ENCODE assay signal across 15 cellular contexts in the genomic region with DNA sequence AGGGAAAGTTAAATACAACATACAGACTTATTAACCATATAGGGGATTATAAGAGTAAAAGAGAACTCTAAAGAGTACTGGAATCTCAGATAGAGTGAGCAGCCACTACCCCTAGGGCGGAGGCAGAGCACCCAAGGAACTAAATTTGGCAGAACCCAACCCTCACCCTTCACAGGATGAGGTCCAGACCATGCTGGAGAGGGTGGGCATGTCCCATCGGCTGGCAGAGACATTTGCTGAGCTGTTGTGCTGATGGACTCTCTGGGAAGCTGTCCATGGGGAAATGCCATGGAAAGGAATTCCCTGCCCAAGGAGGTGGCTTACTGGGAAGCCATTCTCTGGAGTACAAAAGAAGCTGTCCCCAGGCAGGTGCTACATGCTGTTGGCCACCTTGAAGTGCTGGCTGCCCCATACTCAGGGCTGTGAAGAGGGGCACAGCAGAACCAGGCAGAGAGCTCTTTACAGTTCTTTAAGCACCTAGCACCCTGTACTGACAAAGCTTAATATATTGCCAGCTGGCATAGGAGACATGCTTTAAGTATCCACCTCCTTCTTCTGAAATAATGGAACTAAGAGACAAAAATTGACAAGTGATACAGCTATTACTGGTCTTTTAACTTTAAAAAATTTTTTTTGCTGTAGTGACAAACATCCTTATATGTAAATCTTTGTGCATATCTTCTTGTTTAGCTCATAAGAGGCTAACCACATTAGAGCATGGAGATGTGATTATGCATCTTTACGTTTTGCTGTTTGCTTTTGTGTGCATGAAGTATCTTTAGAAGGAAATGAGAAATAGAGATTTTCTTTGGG. TPM values are rescaled to one million over a fixed set of nuclear protein-coding genes. Genes with fewer than 3 reads are reported as not detected.
DNase-seq lines count a peak whose midpoint lies in the region; ATAC-seq, FAIRE-seq and TF ChIP-seq lines count a peak whose summit lies in the region.
"Had no signal": no experiment of that assay in that cellular context is flagged by ENCODE, and none has a peak within 500 bp of the region (broad histone marks: within the 10 kb centered on the region; RNA-seq: fewer than 3 reads in every experiment).

No MANE protein-coding gene starts in this region.

- no peak for FAIRE-seq in endothelial cell of umbilical vein (lab: Jason Lieb, UNC)
- FAIRE-seq in GM19239 (lab: Jason Lieb, UNC): no peak
- FAIRE-seq: GM12892, keratinocyte, pancreas had no signal

- CTCF ChIA-PET in endothelial cell of umbilical vein (lab: Charles Lee): interaction anchor here (0.6 to 1.5 kb wide), 9 partner anchors 9 to 201 kb away, joined by 3 to 8 read pairs (median 4); no protein-coding TSS in a partner anchor

- BruUV-seq in endothelial cell of umbilical vein (replicated peaks; lab: Mats Ljungman, UMichigan): no TSS peak

- H3K4me2 ChIP-seq in endothelial cell of umbilical vein (ENCODE audit: insufficient read depth, low read length) (no peak overlapping the region), osteoblast (ENCODE audit: insufficient read depth, low read length) (no peak overlapping the region)
- H3K4me2 ChIP-seq: BLaER1 treated with 17β-estradiol and CSF1 and Interleukin-3, amounts not matched to agents 10 nM and 100 nM had no signal

- peaks cover 4% of the 10 kb centered on the region for H3K4me1 ChIP-seq in endothelial cell of umbilical vein (ENCODE audit: control insufficient read depth, extremely low read depth, insufficient read depth, low read length)
- peaks cover 6% of the 10 kb centered on the region for H3K4me1 ChIP-seq in osteoblast (ENCODE audit: insufficient read depth, low read length)

- H3K27me3 ChIP-seq in endothelial cell of umbilical vein (ENCODE audit: control insufficient read depth in 2 of 2, insufficient read depth in 2 of 2, low read length in 2 of 2) (no peaks in the 10 kb centered on the region), osteoblast (ENCODE audit: insufficient read depth, low read length) (no peaks in the 10 kb centered on the region)
- H3K27me3 ChIP-seq: BLaER1 treated with 17β-estradiol and CSF1 and Interleukin-3, amounts not matched to agents 10 nM and 100 nM; pancreas had no signal

- intact Hi-C loops in endothelial cell of umbilical vein (cut with micrococcal nuclease): loop anchor here (2.0 kb wide), 1 partner anchor 13 kb away; no protein-coding TSS in a partner anchor

- no peak overlapping the region for H3K4me3 ChIP-seq in endothelial cell of umbilical vein (replicated peaks in 1 of 3; ENCODE audit: insufficient read depth in 1 of 3, low read depth in 1 of 3, low read length in 3 of 3)
- H3K4me3 ChIP-seq in osteoblast (ENCODE audit: insufficient read depth, low read length): no peak overlapping the region
- H3K4me3 ChIP-seq: BLaER1 treated with 17β-estradiol and CSF1 and Interleukin-3, amounts not matched to agents 10 nM and 100 nM; pancreas had no signal

- H4K20me1 ChIP-seq in endothelial cell of umbilical vein (replicated peaks; ENCODE audit: control insufficient read depth, extremely low read depth, insufficient read depth, low read length): no peaks in the 10 kb centered on the region
- peaks cover 10% of the 10 kb centered on the region for H4K20me1 ChIP-seq in osteoblast (ENCODE audit: insufficient read depth, low read length)

- H3K36me3 ChIP-seq in endothelial cell of umbilical vein (ENCODE audit: control insufficient read depth in 2 of 2, extremely low read depth in 1 of 2, insufficient read depth in 2 of 2, low read length in 2 of 2): peaks cover 0 to 3% of the 10 kb centered on the region in 2 experiments
- H3K36me3 ChIP-seq in osteoblast (ENCODE audit: insufficient read depth, low read length): peaks cover 10% of the 10 kb centered on the region

- no peak overlapping the region for H3K9ac ChIP-seq in endothelial cell of umbilical vein (replicated peaks; ENCODE audit: extremely low read depth, insufficient read depth, low read length)
- H3K9ac ChIP-seq: BLaER1 treated with 17β-estradiol and CSF1 and Interleukin-3, amounts not matched to agents 10 nM and 100 nM had no signal

- peak; percentile 57 for DNase-seq in DMS79 (lab: John Stamatoyannopoulos, UW)
- DNase-seq in NCI-H2029 (lab: John Stamatoyannopoulos, UW): peak; percentile 7
- DNase-seq in endothelial cell of umbilical vein (ENCODE audit: low read depth, low spot score): peak; percentile 26
- DNase-seq in osteoblast (ENCODE audit: insufficient read length, low spot score, missing footprints): no peak
- no peak for DNase-seq in ecto neural progenitor cell (ENCODE audit: low spot score)
- DNase-seq in GM19239 (ENCODE audit: insufficient read length, low spot score): no peak
- DNase-seq: activated effector memory CD4-positive, alpha-beta T cell treated with Interleukin-2 at 50 U/mL for 16 hours; effector memory CD8-positive, alpha-beta T cell; pancreas; stimulated activated CD4-positive, alpha-beta T cell treated with anti-CD3 and anti-CD28 coated beads, Interleukin-15, amount 100 ng/mL, for 24 hours had no signal

- no peak for TF ChIP-seq CTCF in endothelial cell of umbilical vein (IDR thresholded peaks at IDR 0.05; ENCODE audit: extremely low read depth in 1 of 2, insufficient read depth in 1 of 2, low read depth in 1 of 2, low read length in 2 of 2)
- TF ChIP-seq CTCF in osteoblast (IDR thresholded peaks at IDR 0.05; ENCODE audit: extremely low read depth, low read depth, low read length): no peak

- H2AFZ ChIP-seq in endothelial cell of umbilical vein (ENCODE audit: low read depth, low read length) (no peak overlapping the region), osteoblast (ENCODE audit: low read length) (no peak overlapping the region)

- H3K27ac ChIP-seq in endothelial cell of umbilical vein (ENCODE audit: insufficient read depth, low read depth, low read length): no peak overlapping the region
- H3K27ac ChIP-seq in osteoblast (ENCODE audit: low read depth, low read length): peak overlapping the region; percentile 27
- H3K27ac ChIP-seq: BLaER1 treated with 17β-estradiol and CSF1 and Interleukin-3, amounts not matched to agents 10 nM and 100 nM; pancreas had no signal

- no peak for TF ChIP-seq POLR2A in endothelial cell of umbilical vein (IDR thresholded peaks at IDR 0.05; ENCODE audit: low read depth, low read length)

- no peak for ATAC-seq in GM18870 (IDR thresholded peaks at IDR 0.05; ENCODE audit: unreplicated experiment)
- ATAC-seq in GM18498 (IDR thresholded peaks at IDR 0.05; ENCODE audit: unreplicated experiment): no peak
- ATAC-seq: effector memory CD8-positive, alpha-beta T cell had no signal

- no peaks in the 10 kb centered on the region for H3K79me2 ChIP-seq in endothelial cell of umbilical vein (ENCODE audit: control insufficient read depth, insufficient read depth, low read length)
- H3K79me2 ChIP-seq in osteoblast (ENCODE audit: insufficient read depth, low read length): peaks cover 7% of the 10 kb centered on the region

- dilution Hi-C loops in endothelial cell of umbilical vein (cut with MboI; ENCODE audit: extremely low pct_ligation_motif_present, low sequenced_read_pairs): no loop called here

- H3K9me1 ChIP-seq in endothelial cell of umbilical vein (replicated peaks; ENCODE audit: control insufficient read depth, extremely low read depth, insufficient read depth, low read length): no peaks in the 10 kb centered on the region

- POLR2A ChIA-PET in endothelial cell of umbilical vein (lab: Charles Lee): interaction anchor here (0.8 kb wide), 1 partner anchor 221 kb away, joined by 3 read pairs; the partner anchor contains the start of genes EXOC8 and SPRTN

- H3K9me3 ChIP-seq in endothelial cell of umbilical vein (replicated peaks; ENCODE audit: control insufficient read depth, insufficient read depth, low read length) (no peaks in the 10 kb centered on the region), osteoblast (ENCODE audit: low read depth, low read length) (no peaks in the 10 kb centered on the region)
- H3K9me3 ChIP-seq: BLaER1 treated with 17β-estradiol and CSF1 and Interleukin-3, amounts not matched to agents 10 nM and 100 nM; pancreas had no signal

TF ChIP-seq in endothelial cell of umbilical vein, 7 proteins besides CTCF, POLR2A, EP300 and RAD21:
- no peak for TF ChIP-seq JUN (IDR thresholded peaks at IDR 0.05; ENCODE audit: borderline replicate concordance, insufficient read depth, insufficient read length, low read depth)
- TF ChIP-seq EZH2 (IDR thresholded peaks at IDR 0.05; ENCODE audit: borderline replicate concordance, low read depth, low read length, severe bottlenecking): no peak
- no peak for TF ChIP-seq MAX (IDR thresholded peaks at IDR 0.05; ENCODE audit: insufficient read depth, insufficient read length)
- TF ChIP-seq MYC (IDR thresholded peaks at IDR 0.05; ENCODE audit: low read depth, low read length): no peak
- TF ChIP-seq GATA2 (IDR thresholded peaks at IDR 0.05; ENCODE audit: insufficient read depth, insufficient read length, low read depth, low read length): no peak
- TF ChIP-seq FOS (IDR thresholded peaks at IDR 0.05; ENCODE audit: borderline replicate concordance, insufficient read depth, low read length): no peak
- TF ChIP-seq POLR2AphosphoS5 (IDR thresholded peaks at IDR 0.05; ENCODE audit: insufficient read depth, low read depth, low read length): no peak

RNA-seq across cellular contexts. Expression of gene TSNAX, which starts 29.6 kb away (rescaled TPM):
- total RNA-seq in endothelial cell of umbilical vein (26.3 and 26.4 TPM in 2 replicates), osteoblast (44.5 TPM in 2 replicates)
- polyA plus RNA-seq in endothelial cell of umbilical vein: 6.3 and 6.7 TPM in 2 replicates
- polyA plus RNA-seq in endothelial cell of umbilical vein (2011; cell fraction: cytosol; rRNA removed): 9.5 and 12.0 TPM in 2 replicates
- 10.9 and 12.0 TPM in 2 replicates for polyA plus RNA-seq in endothelial cell of umbilical vein (2011; cell fraction: nucleus; rRNA removed)
- polyA plus RNA-seq in endothelial cell of umbilical vein (2012): 21.3 and 26.9 TPM in 2 replicates
- 6.4 and 19.8 TPM in 2 replicates for polyA minus RNA-seq in endothelial cell of umbilical vein
- polyA minus RNA-seq in endothelial cell of umbilical vein (2011; cell fraction: cytosol; rRNA and poly(A)+ RNA removed): 12.3 TPM
- polyA minus RNA-seq in endothelial cell of umbilical vein (2011; cell fraction: nucleus; rRNA and poly(A)+ RNA removed): 4.5 and 9.0 TPM in 2 replicates

Comparison
In these comparisons a context has a peak if more than half of its experiments do, and no peak if none do; other contexts are left out.
1. DNase-seq: peak in DMS79 (single experiment), NCI-H2029 (single experiment) and endothelial cell of umbilical vein (single experiment); none in osteoblast (single experiment), ecto neural progenitor cell (single experiment) and GM19239 (single experiment).